Comparison of ENCODE assay signal across 17 cellular contexts in genomic region chr2:108383146-108383830, GRCh38. TPM values are rescaled to one million over a fixed set of nuclear protein-coding genes. Genes with fewer than 3 reads are reported as not detected.
DNase-seq lines count a peak whose midpoint lies in the region; ATAC-seq, FAIRE-seq and TF ChIP-seq lines count a peak whose summit lies in the region.
"Had no signal": no experiment of that assay in that cellular context is flagged by ENCODE, and none has a peak within 500 bp of the region (broad histone marks: within the 10 kb centered on the region; RNA-seq: fewer than 3 reads in every experiment).

No MANE protein-coding gene starts in this region.

- H3K27me3 ChIP-seq in HUES6 (ENCODE audit: control insufficient read depth, insufficient read depth, low read length) (no peaks in the 10 kb centered on the region), small intestine (ENCODE audit: control insufficient read depth in 2 of 2, insufficient read depth in 2 of 2, low read length in 2 of 2) (no peaks in the 10 kb centered on the region)
- H3K27me3 ChIP-seq: ovary had no signal

- peak; percentile 53 for ATAC-seq in GM18868 (IDR thresholded peaks at IDR 0.05; ENCODE audit: unreplicated experiment)
- ATAC-seq: T-helper 17 cell had no signal

- no peak overlapping the region for H3K9ac ChIP-seq in HUES6 (ENCODE audit: low read length)

- H3K4me1 ChIP-seq in HUES6 (ENCODE audit: control insufficient read depth, insufficient read depth, low read length), result peaks cover 23% of the 10 kb centered on the region
- no peaks in the 10 kb centered on the region for H3K4me1 ChIP-seq in small intestine (ENCODE audit: control insufficient read depth in 2 of 2, insufficient read depth in 1 of 2, low read depth in 1 of 2, low read length in 1 of 2)

- H3K4me3 Mint-ChIP-seq in endothelial cell (ENCODE audit: unreplicated experiment) (peak overlapping the region; percentile 62), progenitor cell of endocrine pancreas (ENCODE audit: low read depth) (no peak overlapping the region)
- H3K4me3 Mint-ChIP-seq: stimulated activated naive CD8-positive, alpha-beta T cell treated with anti-CD3 and anti-CD28 coated beads, Interleukin-15, Interleukin-2, amounts not matched to agents 100 ng/mL and 50 ng/mL, for 24 hours; T-helper 17 cell had no signal

- no peak for FAIRE-seq in small intestine (lab: Jason Lieb, UNC)
- FAIRE-seq: colon, frontal cortex had no signal

- H3K27ac ChIP-seq in HUES6 (ENCODE audit: low read depth, low read length) (peak overlapping the region; percentile 1; the same call in 1 of the 2 replicates), small intestine (ENCODE audit: low read depth in 1 of 2, low read length in 1 of 2) (no peak overlapping the region)
- H3K27ac ChIP-seq: ovary had no signal

- no peak for DNase-seq in endothelial cell (ENCODE audit: low spot score)
- DNase-seq in progenitor cell of endocrine pancreas (ENCODE audit: low spot score, unreplicated experiment), result no peak
- no peak for DNase-seq in NCI-H187 treated with DMSO at 0.1 percent for 48 hours (lab: John Stamatoyannopoulos, UW)
- no peak for DNase-seq in small intestine
- no peak for DNase-seq in LoVo (ENCODE audit: low spot score)
- DNase-seq in NK-92 (lab: John Stamatoyannopoulos, UW; ENCODE audit: unreplicated experiment), result no peak
- DNase-seq: activated CD4-positive, alpha-beta T cell treated with anti-CD3 and anti-CD28 coated beads, Interleukin-2, amount 50 U/mL, for 4 hours; NCI-H1694; NK-92 treated with Interleukin-12 subunit alpha and Interleukin-12 subunit beta, amount 100 ng/mL, for 24 hours; ovary; stimulated activated CD4-positive, alpha-beta T cell treated with anti-CD3 and anti-CD28 coated beads, Interleukin-2, amount 100 ng/mL, for 24 hours; T-helper 17 cell had no signal

- 80 to 88% (median 87%) methylated on average over 4 of the region's 4 CpGs for WGBS in small intestine, 3 donors

- no peak overlapping the region for H3K4me3 ChIP-seq in HUES6 (ENCODE audit: low read depth, low read length)
- H3K4me3 ChIP-seq in small intestine (ENCODE audit: low read depth in 1 of 2, low read length in 2 of 2), result no peak overlapping the region
- H3K4me3 ChIP-seq: ovary had no signal

- H3K27ac Mint-ChIP-seq in endothelial cell (ENCODE audit: unreplicated experiment), result no peak overlapping the region
- H3K27ac Mint-ChIP-seq in progenitor cell of endocrine pancreas, result peak overlapping the region; percentile 63
- H3K27ac Mint-ChIP-seq: stimulated activated naive CD8-positive, alpha-beta T cell treated with anti-CD3 and anti-CD28 coated beads, Interleukin-15, Interleukin-2, amounts not matched to agents 100 ng/mL and 50 ng/mL, for 24 hours; T-helper 17 cell had no signal

- H3K36me3 ChIP-seq in HUES6 (ENCODE audit: control insufficient read depth, insufficient read depth, low read length), result no peaks in the 10 kb centered on the region
- no peaks in the 10 kb centered on the region for H3K36me3 ChIP-seq in small intestine (ENCODE audit: control insufficient read depth in 2 of 2, insufficient read depth in 2 of 2, low read length in 2 of 2)
- H3K36me3 ChIP-seq: ovary had no signal

- no peaks in the 10 kb centered on the region for H3K27me3 Mint-ChIP-seq in endothelial cell (ENCODE audit: unreplicated experiment)
- H3K27me3 Mint-ChIP-seq in progenitor cell of endocrine pancreas, result no peaks in the 10 kb centered on the region

- H3K36me3 Mint-ChIP-seq in endothelial cell (ENCODE audit: low read depth, unreplicated experiment) (peaks cover 37% of the 10 kb centered on the region), progenitor cell of endocrine pancreas (ENCODE audit: insufficient read depth) (peaks cover 45% of the 10 kb centered on the region)

- H3K9me3 Mint-ChIP-seq in endothelial cell (ENCODE audit: unreplicated experiment) (no peaks in the 10 kb centered on the region), progenitor cell of endocrine pancreas (ENCODE audit: low read depth) (no peaks in the 10 kb centered on the region)
- H3K9me3 Mint-ChIP-seq: stimulated activated naive CD8-positive, alpha-beta T cell treated with anti-CD3 and anti-CD28 coated beads, Interleukin-15, Interleukin-2, amounts not matched to agents 100 ng/mL and 50 ng/mL, for 24 hours had no signal

- TF ChIP-seq CTCF in endothelial cell (IDR thresholded peaks at IDR 0.05; ENCODE audit: unreplicated experiment) (no peak), progenitor cell of endocrine pancreas (IDR thresholded peaks at IDR 0.05; ENCODE audit: unreplicated experiment) (no peak)

- H3K9me3 ChIP-seq in HUES6 (ENCODE audit: control insufficient read depth, insufficient read depth, low read depth, low read length) (no peaks in the 10 kb centered on the region), small intestine (ENCODE audit: control insufficient read depth, low read depth) (no peaks in the 10 kb centered on the region)
- H3K9me3 ChIP-seq: ovary had no signal

- H3K4me1 Mint-ChIP-seq in endothelial cell (ENCODE audit: unreplicated experiment) (peaks cover 40% of the 10 kb centered on the region), progenitor cell of endocrine pancreas (ENCODE audit: low read depth) (peaks cover 34% of the 10 kb centered on the region)
- H3K4me1 Mint-ChIP-seq: T-helper 17 cell had no signal

RNA-seq across cellular contexts. Expression of gene SULT1C4, which starts 5.5 kb away (rescaled TPM):
- 22.6 TPM for total RNA-seq in endothelial cell (ENCODE audit: unreplicated experiment)
- 31.2 and 35.5 TPM in 2 replicates for total RNA-seq in progenitor cell of endocrine pancreas
- 1 to 10 TPM in 2 of 3 donors, not detected in 1; 1.1 to 2.4 TPM for polyA plus RNA-seq in small intestine
